In genomic region chr2:33443272-33443829, GRCh38 we compare ENCODE assay signal across 25 cellular contexts. TPM values are rescaled to one million over a fixed set of nuclear protein-coding genes. Genes with fewer than 3 reads are reported as not detected.
A peak's percentile ranks its signal among the peaks of the same experiment; 100 is the strongest.
DNase-seq lines count a peak whose midpoint lies in the region; FAIRE-seq and TF ChIP-seq lines count a peak whose summit lies in the region.
"Had no signal": no experiment of that assay in that cellular context is flagged by ENCODE, and none has a peak within 500 bp of the region (broad histone marks: within the 10 kb centered on the region; RNA-seq: fewer than 3 reads in every experiment).

No MANE protein-coding gene starts in this region.

- H3K9me3 Mint-ChIP-seq in astrocyte (ENCODE audit: unreplicated experiment) (no peaks in the 10 kb centered on the region), chondrocyte (ENCODE audit: low read depth) (peaks cover 2% of the 10 kb centered on the region)
- H3K9me3 Mint-ChIP-seq: activated CD4-positive, alpha-beta memory T cell treated with anti-CD3 and anti-CD28 coated beads for 36 hours; CD4-positive, alpha-beta memory T cell; central memory CD8-positive, alpha-beta T cell; H9; memory B cell; T-helper 2 cell treated with Interferon-gamma antibody and Interleukin-4, amounts not matched to agents 5 μg/mL and 100 μg/mL, for 36 hours had no signal

- DNase-seq in AG10803 (ENCODE audit: low read depth): peak; percentile 73
- peak; percentile 39 for DNase-seq in astrocyte (ENCODE audit: low read depth)
- DNase-seq in foreskin fibroblast: peak; percentile 34 to 65
- DNase-seq in NCI-H1417 treated with DMSO at 0.1 percent for 48 hours (lab: John Stamatoyannopoulos, UW): no peak
- no peak for DNase-seq in chondrocyte (ENCODE audit: low spot score)
- no peak for DNase-seq in hippocampal formation (lab: John Stamatoyannopoulos, UW)
- no peak for DNase-seq in ureter (ENCODE audit: low spot score)
- DNase-seq: activated CD4-positive, alpha-beta memory T cell treated with anti-CD3 and anti-CD28 coated beads for 36 hours; activated gamma-delta T cell; amniotic stem cell; CD4-positive, alpha-beta memory T cell; DMS53; effector memory CD4-positive, alpha-beta T cell; esophagus squamous epithelium; GF-D8; H9; NCI-H2029; occipital lobe had no signal

- H3K36me3 Mint-ChIP-seq in astrocyte (ENCODE audit: low read depth, unreplicated experiment) (no peaks in the 10 kb centered on the region), chondrocyte (ENCODE audit: low read depth) (no peaks in the 10 kb centered on the region)
- H3K36me3 Mint-ChIP-seq: activated CD4-positive, alpha-beta memory T cell treated with anti-CD3 and anti-CD28 coated beads for 36 hours; CD4-positive, alpha-beta memory T cell; memory B cell had no signal

- no peaks in the 10 kb centered on the region for H3K4me1 ChIP-seq in astrocyte (ENCODE audit: insufficient read depth, low read length)
- no peaks in the 10 kb centered on the region for H3K4me1 ChIP-seq in parathyroid adenoma

- H3K9me3 ChIP-seq in astrocyte (ENCODE audit: insufficient read depth, low read depth, low read length): no peaks in the 10 kb centered on the region
- no peaks in the 10 kb centered on the region for H3K9me3 ChIP-seq in parathyroid adenoma (ENCODE audit: control insufficient read depth, low read length)
- H3K9me3 ChIP-seq: esophagus squamous epithelium, thoracic aorta had no signal

- no peaks in the 10 kb centered on the region for H4K20me1 ChIP-seq in astrocyte (ENCODE audit: insufficient read depth, low read length)

- FAIRE-seq in astrocyte (lab: Jason Lieb, UNC): no peak
- FAIRE-seq: GM12878 had no signal

- no peaks in the 10 kb centered on the region for H3K4me1 Mint-ChIP-seq in astrocyte (ENCODE audit: low read depth, unreplicated experiment)
- H3K4me1 Mint-ChIP-seq in chondrocyte (ENCODE audit: low read depth): peaks cover 13% of the 10 kb centered on the region
- H3K4me1 Mint-ChIP-seq: central memory CD8-positive, alpha-beta T cell had no signal

- no peaks in the 10 kb centered on the region for H3K27me3 ChIP-seq in astrocyte (ENCODE audit: insufficient read depth, low read length)
- no peaks in the 10 kb centered on the region for H3K27me3 ChIP-seq in parathyroid adenoma (ENCODE audit: control insufficient read depth, insufficient read depth, low read length)
- H3K27me3 ChIP-seq: esophagus squamous epithelium had no signal

- no peak overlapping the region for H3K27ac ChIP-seq in astrocyte (ENCODE audit: low read depth, low read length)
- H3K27ac ChIP-seq in parathyroid adenoma: peak overlapping the region; percentile 15
- H3K27ac ChIP-seq: SK-N-MC, thoracic aorta had no signal

- H3K9ac ChIP-seq in astrocyte (ENCODE audit: low read length) (no peak overlapping the region), parathyroid adenoma (no peak overlapping the region)

- no peaks in the 10 kb centered on the region for H3K27me3 Mint-ChIP-seq in astrocyte (ENCODE audit: low read depth, unreplicated experiment)
- no peaks in the 10 kb centered on the region for H3K27me3 Mint-ChIP-seq in chondrocyte (ENCODE audit: low read depth)
- H3K27me3 Mint-ChIP-seq: memory B cell had no signal

- H3K36me3 ChIP-seq in astrocyte (ENCODE audit: insufficient read depth, low read length) (no peaks in the 10 kb centered on the region), parathyroid adenoma (ENCODE audit: control insufficient read depth, insufficient read depth, low read length) (no peaks in the 10 kb centered on the region)
- H3K36me3 ChIP-seq: esophagus squamous epithelium, thoracic aorta had no signal

- TF ChIP-seq CTCF in AG10803 (conservative IDR thresholded peaks at IDR 0.05; ENCODE audit: low read length) (no peak), astrocyte (IDR thresholded peaks at IDR 0.05; ENCODE audit: insufficient read depth, low read depth, low read length) (no peak), foreskin fibroblast (IDR thresholded peaks at IDR 0.05; ENCODE audit: low read depth, low read length) (no peak), parathyroid adenoma (IDR thresholded peaks at IDR 0.05) (no peak), chondrocyte (IDR thresholded peaks at IDR 0.05) (no peak)

- no peak overlapping the region for H3K4me3 Mint-ChIP-seq in astrocyte (ENCODE audit: unreplicated experiment)
- H3K4me3 Mint-ChIP-seq in chondrocyte (ENCODE audit: unreplicated experiment): no peak overlapping the region
- H3K4me3 Mint-ChIP-seq: activated CD4-positive, alpha-beta memory T cell treated with anti-CD3 and anti-CD28 coated beads for 36 hours; CD4-positive, alpha-beta memory T cell; central memory CD8-positive, alpha-beta T cell; H9; memory B cell; T-helper 2 cell treated with Interferon-gamma antibody and Interleukin-4, amounts not matched to agents 5 μg/mL and 100 μg/mL, for 36 hours had no signal

- H3K4me2 ChIP-seq in astrocyte (ENCODE audit: low read length) (no peak overlapping the region), parathyroid adenoma (ENCODE audit: low read length) (no peak overlapping the region)

- H3K27ac Mint-ChIP-seq in astrocyte (ENCODE audit: unreplicated experiment) (no peak overlapping the region), chondrocyte (ENCODE audit: unreplicated experiment) (no peak overlapping the region)
- H3K27ac Mint-ChIP-seq: activated CD4-positive, alpha-beta memory T cell treated with anti-CD3 and anti-CD28 coated beads for 36 hours; CD4-positive, alpha-beta memory T cell; H9; memory B cell; T-helper 2 cell treated with Interferon-gamma antibody and Interleukin-4, amounts not matched to agents 5 μg/mL and 100 μg/mL, for 36 hours had no signal

- H3K79me2 ChIP-seq in astrocyte (ENCODE audit: insufficient read depth, low read length) (no peaks in the 10 kb centered on the region), parathyroid adenoma (no peaks in the 10 kb centered on the region)

- H2AFZ ChIP-seq in astrocyte (ENCODE audit: low read depth, low read length) (no peak overlapping the region), parathyroid adenoma (no peak overlapping the region)

- H3K4me3 ChIP-seq in AG10803 (ENCODE audit: low read length): no peak overlapping the region
- H3K4me3 ChIP-seq in astrocyte (ENCODE audit: insufficient read depth, low read depth, low read length): no peak overlapping the region
- H3K4me3 ChIP-seq in foreskin fibroblast (ENCODE audit: low read depth in 1 of 2, low read length in 2 of 2): no peak overlapping the region
- no peak overlapping the region for H3K4me3 ChIP-seq in parathyroid adenoma (ENCODE audit: low read depth, low read length)
- H3K4me3 ChIP-seq: esophagus squamous epithelium, GM12878, SK-N-MC, thoracic aorta had no signal

RNA-seq across cellular contexts. Expression of gene RASGRP3, which starts 33.1 kb away (rescaled TPM):
- total RNA-seq in astrocyte (2.0 and 2.8 TPM in 2 replicates), chondrocyte (3.0 to 3.7 TPM (median 3.0 TPM) in 3 replicates), ureter (9.9 TPM)
- total RNA-seq: H9 had no signal

Comparison
In these comparisons a context has a peak if more than half of its experiments do, and no peak if none do; other contexts are left out.
1. DNase-seq: peak in AG10803 (single experiment), astrocyte (single experiment) and foreskin fibroblast (2 of 2); none in NCI-H1417 treated with DMSO at 0.1 percent for 48 hours (single experiment), chondrocyte (single experiment), hippocampal formation (0 of 2) and ureter (single experiment).